22 cellular contexts compared by ENCODE assay signal in the genomic region with DNA sequence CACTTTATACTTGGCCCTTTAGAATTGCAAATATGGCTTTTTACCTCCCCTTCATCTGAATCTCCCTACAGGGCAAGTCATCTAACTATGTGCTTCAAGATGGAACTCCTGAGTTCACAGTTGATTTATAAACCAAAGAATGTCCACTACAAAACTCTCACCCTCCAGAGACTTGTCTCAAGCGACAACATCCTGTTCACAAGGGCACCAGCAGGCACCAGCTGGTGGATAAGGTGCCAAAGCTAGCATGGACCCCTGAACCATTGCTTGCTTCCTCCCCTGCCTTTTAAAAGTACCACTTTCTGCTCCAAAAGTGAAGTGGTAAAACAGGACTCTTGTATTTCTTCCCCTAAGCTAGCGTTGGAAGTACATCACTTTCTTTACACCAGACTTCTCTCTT.
"Had no signal": no experiment of that assay in that cellular context is flagged by ENCODE, and none has a peak within 500 bp of the region (broad histone marks: within the 10 kb centered on the region; RNA-seq: fewer than 3 reads in every experiment).

No MANE protein-coding gene starts in this region.

- H3K27me3 ChIP-seq: sigmoid colon, stomach, transverse colon had no signal

- H3K4me3 Mint-ChIP-seq: naive thymus-derived CD8-positive, alpha-beta T cell had no signal

- H3K9ac ChIP-seq: parathyroid adenoma had no signal

- H3K4me1 ChIP-seq: esophagus muscularis mucosa, gastroesophageal sphincter, parathyroid adenoma, psoas muscle, sigmoid colon, stomach, transverse colon had no signal

- H2AFZ ChIP-seq: parathyroid adenoma had no signal

- H3K4me3 ChIP-seq: dorsolateral prefrontal cortex, esophagus muscularis mucosa, gastroesophageal sphincter, mucosa of descending colon, psoas muscle, sigmoid colon, skin epidermis, stomach, thoracic aorta, transverse colon had no signal

- H3K27ac Mint-ChIP-seq: naive thymus-derived CD8-positive, alpha-beta T cell had no signal

- H3K79me2 ChIP-seq: parathyroid adenoma had no signal

- H3K9me3 ChIP-seq: esophagus muscularis mucosa, gastroesophageal sphincter, mucosa of descending colon, psoas muscle, sigmoid colon, stomach, thoracic aorta, transverse colon had no signal

- H3K36me3 ChIP-seq: esophagus muscularis mucosa, gastroesophageal sphincter, sigmoid colon, stomach, thoracic aorta, transverse colon had no signal

- H3K27ac ChIP-seq: dorsolateral prefrontal cortex, epithelial cell of prostate, esophagus muscularis mucosa, gastroesophageal sphincter, parathyroid adenoma, psoas muscle, sigmoid colon, skin epidermis, stomach, thoracic aorta, transverse colon had no signal

- ATAC-seq: gastroesophageal sphincter; left ventricle myocardium superior; mucosa of descending colon; naive thymus-derived CD8-positive, alpha-beta T cell; psoas muscle had no signal

- DNase-seq: central memory CD4-positive, alpha-beta T cell; cortex of kidney; dorsolateral prefrontal cortex; effector memory CD4-positive, alpha-beta T cell; glutamatergic neuron; left ventricle myocardium superior; mucosa of descending colon; naive thymus-derived CD8-positive, alpha-beta T cell; occipital lobe; psoas muscle; retina; sigmoid colon; stimulated activated naive CD4-positive, alpha-beta T cell; stomach; substantia nigra; transverse colon had no signal
